1 cellular context compared by ENCODE assay signal in the genomic region with DNA sequence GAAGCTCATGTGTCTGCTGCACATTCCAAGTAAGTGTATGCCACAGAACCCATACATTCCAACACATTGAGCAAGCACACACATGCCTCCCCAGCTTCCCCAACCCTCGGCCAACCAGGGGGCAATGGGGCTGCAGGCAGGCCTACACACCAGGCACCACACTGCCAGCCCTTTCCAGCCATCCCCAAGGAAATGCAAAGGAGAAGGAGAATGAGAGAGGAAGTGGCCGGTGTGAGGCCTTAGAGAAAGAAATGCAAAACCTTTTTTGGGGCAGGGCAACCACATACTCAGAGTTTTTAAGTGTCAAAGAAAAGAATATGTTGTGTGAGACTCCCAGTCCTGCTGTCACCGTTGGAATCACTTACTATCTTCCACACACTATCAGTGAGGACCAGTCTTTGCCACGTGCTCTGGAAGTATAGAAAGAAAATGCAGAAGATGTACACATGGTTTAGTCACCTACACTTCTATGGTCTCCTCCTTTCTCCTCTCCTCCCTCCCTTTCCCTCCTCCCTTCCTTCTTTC.
A peak's percentile ranks its signal among the peaks of the same experiment; 100 is the strongest.
TF ChIP-seq lines count a peak whose summit lies in the region.

No MANE protein-coding gene starts in this region.

TF ChIP-seq in K562, 482 proteins besides CTCF, POLR2A, EP300 and RAD21 (continued from another document and continues in another):
- no peak for TF ChIP-seq ZBTB5 (IDR thresholded peaks at IDR 0.05)
- peak; percentile 88 for TF ChIP-seq SPI1 (IDR thresholded peaks at IDR 0.05; ENCODE audit: borderline replicate concordance, low read depth, low read length)
- TF ChIP-seq, protein P1, sequence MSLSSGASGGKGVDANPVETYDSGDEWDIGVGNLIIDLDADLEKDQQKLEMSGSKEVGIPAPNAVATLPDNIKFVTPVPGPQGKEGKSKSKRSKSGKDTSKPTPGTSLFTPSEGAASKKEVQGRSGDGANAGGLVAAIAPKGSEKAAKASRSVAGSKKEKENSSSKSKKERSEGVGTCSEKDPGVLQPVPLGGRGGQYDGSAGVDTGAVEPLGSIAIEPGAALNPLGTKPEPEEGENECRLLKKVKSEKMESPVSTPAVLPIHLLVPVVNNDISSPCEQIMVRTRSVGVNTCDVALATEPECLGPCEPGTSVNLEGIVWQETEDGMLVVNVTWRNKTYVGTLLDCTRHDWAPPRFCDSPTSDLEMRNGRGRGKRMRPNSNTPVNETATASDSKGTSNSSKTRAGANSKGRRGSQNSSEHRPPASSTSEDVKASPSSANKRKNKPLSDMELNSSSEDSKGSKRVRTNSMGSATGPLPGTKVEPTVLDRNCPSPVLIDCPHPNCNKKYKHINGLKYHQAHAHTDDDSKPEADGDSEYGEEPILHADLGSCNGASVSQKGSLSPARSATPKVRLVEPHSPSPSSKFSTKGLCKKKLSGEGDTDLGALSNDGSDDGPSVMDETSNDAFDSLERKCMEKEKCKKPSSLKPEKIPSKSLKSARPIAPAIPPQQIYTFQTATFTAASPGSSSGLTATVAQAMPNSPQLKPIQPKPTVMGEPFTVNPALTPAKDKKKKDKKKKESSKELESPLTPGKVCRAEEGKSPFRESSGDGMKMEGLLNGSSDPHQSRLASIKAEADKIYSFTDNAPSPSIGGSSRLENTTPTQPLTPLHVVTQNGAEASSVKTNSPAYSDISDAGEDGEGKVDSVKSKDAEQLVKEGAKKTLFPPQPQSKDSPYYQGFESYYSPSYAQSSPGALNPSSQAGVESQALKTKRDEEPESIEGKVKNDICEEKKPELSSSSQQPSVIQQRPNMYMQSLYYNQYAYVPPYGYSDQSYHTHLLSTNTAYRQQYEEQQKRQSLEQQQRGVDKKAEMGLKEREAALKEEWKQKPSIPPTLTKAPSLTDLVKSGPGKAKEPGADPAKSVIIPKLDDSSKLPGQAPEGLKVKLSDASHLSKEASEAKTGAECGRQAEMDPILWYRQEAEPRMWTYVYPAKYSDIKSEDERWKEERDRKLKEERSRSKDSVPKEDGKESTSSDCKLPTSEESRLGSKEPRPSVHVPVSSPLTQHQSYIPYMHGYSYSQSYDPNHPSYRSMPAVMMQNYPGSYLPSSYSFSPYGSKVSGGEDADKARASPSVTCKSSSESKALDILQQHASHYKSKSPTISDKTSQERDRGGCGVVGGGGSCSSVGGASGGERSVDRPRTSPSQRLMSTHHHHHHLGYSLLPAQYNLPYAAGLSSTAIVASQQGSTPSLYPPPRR (CRISPR knock-in tag; IDR thresholded peaks at IDR 0.05; ENCODE audit: borderline replicate concordance): 0 out of 2 replicates have a peak, but pooled peaks have one; percentile 32
- no peak for TF ChIP-seq PHF21A (IDR thresholded peaks at IDR 0.05; ENCODE audit: borderline replicate concordance, low read depth)
- TF ChIP-seq HNRNPLL (IDR thresholded peaks at IDR 0.05; ENCODE audit: low read depth, low read length, poor library complexity, severe bottlenecking): no peak
- no peak for TF ChIP-seq TAF15 (IDR thresholded peaks at IDR 0.05; ENCODE audit: low read depth, low read length)
- TF ChIP-seq ZFP36 (IDR thresholded peaks at IDR 0.05; ENCODE audit: low read depth, low read length, partially characterized antibody): no peak
- TF ChIP-seq SMARCE1 (IDR thresholded peaks at IDR 0.05): peak; percentile 40; the same call in 1 of the 2 replicates
- TF ChIP-seq PCBP2 (IDR thresholded peaks at IDR 0.05; ENCODE audit: low read depth, low read length, poor library complexity, severe bottlenecking): peak; percentile 31
- TF ChIP-seq MIER1 (IDR thresholded peaks at IDR 0.05; ENCODE audit: low read depth): no peak
- no peak for TF ChIP-seq CHD2 (IDR thresholded peaks at IDR 0.05; ENCODE audit: low read depth, low read length)
- TF ChIP-seq BDP1 (IDR thresholded peaks at IDR 0.05; ENCODE audit: insufficient read depth, insufficient read length): no peak
- no peak for TF ChIP-seq COPS2 (conservative IDR thresholded peaks at IDR 0.05)
- TF ChIP-seq, protein P2, sequence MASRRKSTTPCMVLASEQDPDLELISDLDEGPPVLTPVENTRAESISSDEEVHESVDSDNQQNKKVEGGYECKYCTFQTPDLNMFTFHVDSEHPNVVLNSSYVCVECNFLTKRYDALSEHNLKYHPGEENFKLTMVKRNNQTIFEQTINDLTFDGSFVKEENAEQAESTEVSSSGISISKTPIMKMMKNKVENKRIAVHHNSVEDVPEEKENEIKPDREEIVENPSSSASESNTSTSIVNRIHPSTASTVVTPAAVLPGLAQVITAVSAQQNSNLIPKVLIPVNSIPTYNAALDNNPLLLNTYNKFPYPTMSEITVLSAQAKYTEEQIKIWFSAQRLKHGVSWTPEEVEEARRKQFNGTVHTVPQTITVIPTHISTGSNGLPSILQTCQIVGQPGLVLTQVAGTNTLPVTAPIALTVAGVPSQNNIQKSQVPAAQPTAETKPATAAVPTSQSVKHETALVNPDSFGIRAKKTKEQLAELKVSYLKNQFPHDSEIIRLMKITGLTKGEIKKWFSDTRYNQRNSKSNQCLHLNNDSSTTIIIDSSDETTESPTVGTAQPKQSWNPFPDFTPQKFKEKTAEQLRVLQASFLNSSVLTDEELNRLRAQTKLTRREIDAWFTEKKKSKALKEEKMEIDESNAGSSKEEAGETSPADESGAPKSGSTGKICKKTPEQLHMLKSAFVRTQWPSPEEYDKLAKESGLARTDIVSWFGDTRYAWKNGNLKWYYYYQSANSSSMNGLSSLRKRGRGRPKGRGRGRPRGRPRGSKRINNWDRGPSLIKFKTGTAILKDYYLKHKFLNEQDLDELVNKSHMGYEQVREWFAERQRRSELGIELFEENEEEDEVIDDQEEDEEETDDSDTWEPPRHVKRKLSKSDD (conservative IDR thresholded peaks at IDR 0.05; ENCODE audit: low read length): no peak
- TF ChIP-seq ZNF197 (CRISPR knock-in tag; IDR thresholded peaks at IDR 0.05; ENCODE audit: low read depth): 0 out of 2 replicates have a peak, but pooled peaks have one; percentile 23
- no peak for TF ChIP-seq ZNF134 (CRISPR knock-in tag; conservative IDR thresholded peaks at IDR 0.05)
- peak in 1 of 2 experiments; percentile 76; a peak in 2 of 4 replicates for TF ChIP-seq HDAC1 (IDR thresholded peaks at IDR 0.05)
- TF ChIP-seq PHB (CRISPR knock-in tag; IDR thresholded peaks at IDR 0.05): no peak
- TF ChIP-seq EP400 (IDR thresholded peaks at IDR 0.05): peak; percentile 79
- TF ChIP-seq PURB (CRISPR knock-in tag; IDR thresholded peaks at IDR 0.05; ENCODE audit: low read depth): no peak
- TF ChIP-seq, protein P3, sequence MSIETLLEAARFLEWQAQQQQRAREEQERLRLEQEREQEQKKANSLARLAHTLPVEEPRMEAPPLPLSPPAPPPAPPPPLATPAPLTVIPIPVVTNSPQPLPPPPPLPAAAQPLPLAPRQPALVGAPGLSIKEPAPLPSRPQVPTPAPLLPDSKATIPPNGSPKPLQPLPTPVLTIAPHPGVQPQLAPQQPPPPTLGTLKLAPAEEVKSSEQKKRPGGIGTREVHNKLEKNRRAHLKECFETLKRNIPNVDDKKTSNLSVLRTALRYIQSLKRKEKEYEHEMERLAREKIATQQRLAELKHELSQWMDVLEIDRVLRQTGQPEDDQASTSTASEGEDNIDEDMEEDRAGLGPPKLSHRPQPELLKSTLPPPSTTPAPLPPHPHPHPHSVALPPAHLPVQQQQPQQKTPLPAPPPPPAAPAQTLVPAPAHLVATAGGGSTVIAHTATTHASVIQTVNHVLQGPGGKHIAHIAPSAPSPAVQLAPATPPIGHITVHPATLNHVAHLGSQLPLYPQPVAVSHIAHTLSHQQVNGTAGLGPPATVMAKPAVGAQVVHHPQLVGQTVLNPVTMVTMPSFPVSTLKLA (conservative IDR thresholded peaks at IDR 0.05): peak; percentile 90 to 94
- TF ChIP-seq, protein P4, sequence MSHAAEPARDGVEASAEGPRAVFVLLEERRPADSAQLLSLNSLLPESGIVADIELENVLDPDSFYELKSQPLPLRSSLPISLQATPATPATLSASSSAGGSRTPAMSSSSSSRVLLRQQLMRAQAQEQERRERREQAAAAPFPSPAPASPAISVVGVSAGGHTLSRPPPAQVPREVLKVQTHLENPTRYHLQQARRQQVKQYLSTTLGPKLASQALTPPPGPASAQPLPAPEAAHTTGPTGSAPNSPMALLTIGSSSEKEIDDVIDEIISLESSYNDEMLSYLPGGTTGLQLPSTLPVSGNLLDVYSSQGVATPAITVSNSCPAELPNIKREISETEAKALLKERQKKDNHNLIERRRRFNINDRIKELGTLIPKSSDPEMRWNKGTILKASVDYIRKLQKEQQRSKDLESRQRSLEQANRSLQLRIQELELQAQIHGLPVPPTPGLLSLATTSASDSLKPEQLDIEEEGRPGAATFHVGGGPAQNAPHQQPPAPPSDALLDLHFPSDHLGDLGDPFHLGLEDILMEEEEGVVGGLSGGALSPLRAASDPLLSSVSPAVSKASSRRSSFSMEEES (CRISPR knock-in tag; IDR thresholded peaks at IDR 0.05): no peak
- TF ChIP-seq TEAD4 (IDR thresholded peaks at IDR 0.05; ENCODE audit: low read length): peak; percentile 40; the same call in 1 of the 2 replicates
- TF ChIP-seq TEAD4 (CRISPR knock-in tag; IDR thresholded peaks at IDR 0.05; ENCODE audit: borderline replicate concordance): no peak
- TF ChIP-seq BMI1 (IDR thresholded peaks at IDR 0.05; ENCODE audit: low read length): no peak
- TF ChIP-seq BCOR (IDR thresholded peaks at IDR 0.05): no peak
- peak; percentile 26; the same call in 1 of the 2 replicates for TF ChIP-seq RBFOX2 (IDR thresholded peaks at IDR 0.05; ENCODE audit: low read depth, low read length)
- no peak for TF ChIP-seq ZNF589 (CRISPR knock-in tag; IDR thresholded peaks at IDR 0.05; ENCODE audit: low read depth)
- TF ChIP-seq THAP7 (CRISPR knock-in tag; IDR thresholded peaks at IDR 0.05): no peak
- 0 out of 2 replicates have a peak, but pooled peaks have one; percentile 3 for TF ChIP-seq JUND (IDR thresholded peaks at IDR 0.05; ENCODE audit: borderline replicate concordance, low read depth, low read length)
- no peak; the same call in 2 of the 3 replicates for TF ChIP-seq JUND (tag; IDR thresholded peaks at IDR 0.05; ENCODE audit: borderline replicate concordance, low read depth, low read length)
